ENCODE assay signal across 9 cellular contexts in genomic region chr6:29627762-29628418, GRCh38. TPM values are rescaled to one million over a fixed set of nuclear protein-coding genes. Genes with fewer than 3 reads are reported as not detected.
DNase-seq lines count a peak whose midpoint lies in the region; ATAC-seq, FAIRE-seq and TF ChIP-seq lines count a peak whose summit lies in the region.
"Had no signal": no experiment of that assay in that cellular context is flagged by ENCODE, and none has a peak within 500 bp of the region (broad histone marks: within the 10 kb centered on the region; RNA-seq: fewer than 3 reads in every experiment).

No MANE protein-coding gene starts in this region.

- ATAC-seq in GM19328 (IDR thresholded peaks at IDR 0.05; ENCODE audit: unreplicated experiment): no peak
- ATAC-seq in HG02884 (IDR thresholded peaks at IDR 0.05; ENCODE audit: unreplicated experiment): no peak
- ATAC-seq: HCT116 had no signal

- H3K4me3 Mint-ChIP-seq in astrocyte (ENCODE audit: unreplicated experiment): peak overlapping the region; percentile 89

- peak overlapping the region; percentile 96 for H2AFZ ChIP-seq in astrocyte (ENCODE audit: low read depth, low read length)

- FAIRE-seq in astrocyte (lab: Jason Lieb, UNC): no peak

- H3K36me3 ChIP-seq in BLaER1 (peaks cover 18% of the 10 kb centered on the region), HUES64 (ENCODE audit: insufficient read depth, low read length) (peaks cover 14% of the 10 kb centered on the region), astrocyte (ENCODE audit: insufficient read depth, low read length) (peaks cover 10% of the 10 kb centered on the region), right atrium auricular region (peaks cover 6% of the 10 kb centered on the region)

- TF ChIP-seq CTCF in astrocyte (IDR thresholded peaks at IDR 0.05; ENCODE audit: insufficient read depth, low read depth, low read length): no peak
- TF ChIP-seq CTCF in right atrium auricular region (IDR thresholded peaks at IDR 0.05): no peak

- peaks cover 51% of the 10 kb centered on the region for H3K4me1 Mint-ChIP-seq in astrocyte (ENCODE audit: low read depth, unreplicated experiment)

- peaks cover 35% of the 10 kb centered on the region for H3K4me1 ChIP-seq in BLaER1
- peaks cover 66% of the 10 kb centered on the region for H3K4me1 ChIP-seq in HUES64 (ENCODE audit: insufficient read depth, low read length)
- peaks cover 49% of the 10 kb centered on the region for H3K4me1 ChIP-seq in astrocyte (ENCODE audit: insufficient read depth, low read length)
- H3K4me1 ChIP-seq in right atrium auricular region: peaks cover 3 to 34% of the 10 kb centered on the region in 2 donors

- intact Hi-C loops in posterior cingulate gyrus (cut with DNase I): no loop called here

- no peaks in the 10 kb centered on the region for H3K27me3 Mint-ChIP-seq in astrocyte (ENCODE audit: low read depth, unreplicated experiment)

- H4K20me1 ChIP-seq in BLaER1 (peaks cover 24% of the 10 kb centered on the region), astrocyte (ENCODE audit: insufficient read depth, low read length) (peaks cover 46% of the 10 kb centered on the region)

- peak overlapping the region; percentile 74 for H3K27ac ChIP-seq in BLaER1
- H3K27ac ChIP-seq in HUES64 (ENCODE audit: low read depth, low read length): peak overlapping the region; percentile 86
- H3K27ac ChIP-seq in astrocyte (ENCODE audit: low read depth, low read length): peak overlapping the region; percentile 80
- peak overlapping the region; percentile 72 to 82 for H3K27ac ChIP-seq in right atrium auricular region

- WGBS in HUES64: under 1% methylated on average over 50 of the region's 51 CpGs

- DNase-seq in T-helper 2 cell (peak; percentile 28 to 57 (median 33)), astrocyte (ENCODE audit: low read depth) (peak; percentile 78), right atrium auricular region (ENCODE audit: low spot score) (peak; percentile 75), posterior cingulate gyrus (peak; percentile 39 to 94 (median 69))

- peaks cover 19% of the 10 kb centered on the region for H3K79me2 ChIP-seq in astrocyte (ENCODE audit: insufficient read depth, low read length)

- H3K4me3 ChIP-seq in BLaER1: peak overlapping the region; percentile 75
- H3K4me3 ChIP-seq in HUES64 (ENCODE audit: low read length): peak overlapping the region; percentile 80
- peak overlapping the region; percentile 75 for H3K4me3 ChIP-seq in astrocyte (ENCODE audit: insufficient read depth, low read depth, low read length)
- peak overlapping the region; percentile 58 to 66 for H3K4me3 ChIP-seq in right atrium auricular region

- H3K9me3 Mint-ChIP-seq in astrocyte (ENCODE audit: unreplicated experiment): no peaks in the 10 kb centered on the region

- H3K27me3 ChIP-seq in BLaER1: no peaks in the 10 kb centered on the region
- H3K27me3 ChIP-seq in HUES64 (ENCODE audit: insufficient read depth, low read length): no peaks in the 10 kb centered on the region
- no peaks in the 10 kb centered on the region for H3K27me3 ChIP-seq in astrocyte (ENCODE audit: insufficient read depth, low read length)
- no peaks in the 10 kb centered on the region for H3K27me3 ChIP-seq in right atrium auricular region

- peak overlapping the region; percentile 97 for H3K27ac Mint-ChIP-seq in astrocyte (ENCODE audit: unreplicated experiment)

- peaks cover 14% of the 10 kb centered on the region for H3K36me3 Mint-ChIP-seq in astrocyte (ENCODE audit: low read depth, unreplicated experiment)

- H3K4me2 ChIP-seq in BLaER1: peak overlapping the region; percentile 92
- H3K4me2 ChIP-seq in astrocyte (ENCODE audit: low read length): peak overlapping the region; percentile 100

- H3K9me3 ChIP-seq in BLaER1 (no peaks in the 10 kb centered on the region), HUES64 (ENCODE audit: insufficient read depth, low read depth, low read length) (no peaks in the 10 kb centered on the region), astrocyte (ENCODE audit: insufficient read depth, low read depth, low read length) (no peaks in the 10 kb centered on the region), right atrium auricular region (no peaks in the 10 kb centered on the region)

- H3K9ac ChIP-seq in BLaER1 (peak overlapping the region; percentile 79), HUES64 (ENCODE audit: low read depth, low read length) (peak overlapping the region; percentile 84), astrocyte (ENCODE audit: low read length) (peak overlapping the region; percentile 91)

RNA-seq across cellular contexts. Expression of gene GABBR1, which starts 5.1 kb away (rescaled TPM):
- polyA plus RNA-seq in HUES64 (2013, experiment 1 of 2): 60.5 TPM
- polyA plus RNA-seq in HUES64 (2013, experiment 2 of 2): 49.9 TPM
- total RNA-seq in astrocyte: 61.4 and 66.3 TPM in 2 replicates
- total RNA-seq in right atrium auricular region: 10 to 100 TPM; 16.4 to 32.0 TPM

RNA-seq across cellular contexts. Expression of gene MOG, which starts 29.0 kb away (rescaled TPM):
- 0.40 TPM for polyA plus RNA-seq in HUES64 (2013, experiment 1 of 2)
- polyA plus RNA-seq in HUES64 (2013, experiment 2 of 2): 0.44 TPM
- total RNA-seq in astrocyte: not detected in 2 replicates
- total RNA-seq in right atrium auricular region: 1 to 10 TPM in 1 of 2 donors, under 1 TPM in 1; 0.16 to 2.4 TPM

RNA-seq across cellular contexts. Expression of gene OR2H2, which starts 43.0 kb away (rescaled TPM):
- not detected for polyA plus RNA-seq in HUES64 (2013, experiment 1 of 2)
- polyA plus RNA-seq in HUES64 (2013, experiment 2 of 2): not detected
- total RNA-seq in astrocyte (not detected in 2 replicates), right atrium auricular region (not detected)

RNA-seq across cellular contexts. Expression of gene ZFP57, which starts 53.1 kb away (rescaled TPM):
- 0.70 TPM for polyA plus RNA-seq in HUES64 (2013, experiment 1 of 2)
- polyA plus RNA-seq in HUES64 (2013, experiment 2 of 2): 0.76 TPM
- 0.36 and 0.50 TPM in 2 replicates for total RNA-seq in astrocyte
- total RNA-seq in right atrium auricular region: 10 to 100 TPM in 1 of 2 donors, under 1 TPM in 1; 0.30 to 12.6 TPM
